In the genomic region with DNA sequence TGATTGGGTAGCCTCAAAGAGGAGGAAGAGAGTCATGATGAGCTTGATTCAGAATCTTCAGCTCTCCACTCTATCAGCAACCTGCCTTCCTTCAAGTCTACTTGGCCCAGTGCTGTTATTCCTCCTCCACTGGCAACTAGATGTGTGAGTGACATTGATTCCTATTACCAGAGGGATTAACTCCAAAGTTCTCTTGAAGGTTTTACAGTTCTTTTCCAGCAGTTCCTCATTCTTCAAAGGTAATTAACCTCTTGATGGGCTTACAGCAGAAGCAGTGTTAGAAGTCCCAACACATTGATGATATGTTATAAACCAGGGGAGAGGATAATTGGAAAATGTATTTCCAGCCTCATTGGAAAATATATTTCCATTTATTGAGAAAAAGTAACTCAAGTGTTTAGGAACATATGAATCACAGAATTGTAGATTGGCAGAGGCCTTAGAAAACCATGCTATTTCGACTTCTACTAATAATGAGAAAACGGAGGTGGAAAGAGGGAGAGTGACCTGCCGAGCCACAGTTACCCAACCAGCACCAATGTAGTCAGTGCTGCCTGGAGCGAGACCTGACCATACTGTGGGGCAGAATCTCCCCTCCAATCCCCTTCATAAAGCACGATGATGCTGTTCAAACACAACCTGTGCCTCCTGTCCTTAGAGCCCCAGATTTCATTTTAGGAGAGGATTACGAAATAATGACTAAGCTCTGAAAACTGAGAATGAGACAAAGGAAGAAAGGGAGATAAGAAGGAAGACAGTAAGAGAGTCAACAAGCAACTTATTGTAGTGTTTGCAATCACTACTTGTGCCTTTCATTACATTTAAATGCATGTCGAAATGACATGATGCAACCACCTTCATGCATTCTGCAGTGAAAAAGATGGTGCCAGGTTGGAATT, we compare ENCODE assay signal across 8 cellular contexts.
DNase-seq lines count a peak whose midpoint lies in the region; ATAC-seq, FAIRE-seq and TF ChIP-seq lines count a peak whose summit lies in the region.

No MANE protein-coding gene starts in this region.

- DNase-seq in NOMO-1 treated with DMSO at 0.1 percent for 48 hours (lab: John Stamatoyannopoulos, UW; ENCODE audit: unreplicated experiment) (peak; percentile 29), NOMO-1 treated with dmso at 0.1 percent for 144 hours (lab: John Stamatoyannopoulos, UW; ENCODE audit: unreplicated experiment) (no peak), PC-3 (peak; percentile 91), keratinocyte (ENCODE audit: low read depth, low spot score) (no peak), iPS-NIHi7 (ENCODE audit: extremely low spot score) (no peak), prostate gland (ENCODE audit: low spot score) (no peak), COLO829 (ENCODE audit: low spot score) (no peak)

- H3K27me3 ChIP-seq in PC-3 (ENCODE audit: low read length) = no peaks in the 10 kb centered on the region
- H3K27me3 ChIP-seq in keratinocyte (ENCODE audit: control insufficient read depth, extremely low read depth, insufficient read depth, low read length) = no peaks in the 10 kb centered on the region
- H3K27me3 ChIP-seq in prostate gland (replicated peaks; ENCODE audit: insufficient read depth) = no peaks in the 10 kb centered on the region

- peaks cover 51% of the 10 kb centered on the region for H3K79me2 ChIP-seq in PC-3 (ENCODE audit: low read length)
- H3K79me2 ChIP-seq in keratinocyte (ENCODE audit: control insufficient read depth, insufficient read depth, low read length) = peaks cover 4% of the 10 kb centered on the region

- no peaks in the 10 kb centered on the region for H3K9me1 ChIP-seq in keratinocyte (ENCODE audit: control insufficient read depth, extremely low read depth, insufficient read depth, low read length)

- H3K36me3 ChIP-seq in PC-3 (ENCODE audit: low read depth, low read length) (no peaks in the 10 kb centered on the region), keratinocyte (ENCODE audit: control insufficient read depth in 2 of 2, extremely low read depth in 1 of 2, insufficient read depth in 2 of 2, low read length in 2 of 2) (no peaks in the 10 kb centered on the region), prostate gland (no peaks in the 10 kb centered on the region)

- H4K20me1 ChIP-seq in PC-3 (ENCODE audit: low read length) (no peaks in the 10 kb centered on the region), keratinocyte (ENCODE audit: control insufficient read depth, extremely low read depth, insufficient read depth, low read length) (no peaks in the 10 kb centered on the region)

- H3K4me1 ChIP-seq in PC-3 (ENCODE audit: insufficient read depth, low read length) (peaks cover 43% of the 10 kb centered on the region), keratinocyte (ENCODE audit: control insufficient read depth, extremely low read depth, insufficient read depth, low read length) (peaks cover 34% of the 10 kb centered on the region), prostate gland (replicated peaks) (no peaks in the 10 kb centered on the region)

- intact Hi-C loops in PC-3 (cut with micrococcal nuclease) (no loop called here), prostate gland (cut with DNase I) (no loop called here)

- peaks cover 10% of the 10 kb centered on the region for H3F3A ChIP-seq in PC-3 (ENCODE audit: low read length, unreplicated experiment)

- TSS peak; percentile 34 for BruUV-seq in PC-3 (replicated peaks; lab: Mats Ljungman, UMichigan)

- FAIRE-seq in keratinocyte (lab: Jason Lieb, UNC) = peak; percentile 95

- 0 out of 2 replicates have a peak overlapping the region, but pooled peaks have one; percentile 5 for H3K4me3 ChIP-seq in PC-3 (ENCODE audit: low read length)
- no peak overlapping the region for H3K4me3 ChIP-seq in keratinocyte (ENCODE audit: control insufficient read depth in 2 of 3, extremely low read depth in 1 of 3, insufficient read depth in 2 of 3, low read depth in 1 of 3, low read length in 3 of 3)
- H3K4me3 ChIP-seq in prostate gland = no peak overlapping the region

- no peak for TF ChIP-seq POLR2A in prostate gland (IDR thresholded peaks at IDR 0.05)

- TF ChIP-seq CTCF in PC-3 (conservative IDR thresholded peaks at IDR 0.05; ENCODE audit: low read depth, low read length) (no peak), keratinocyte (optimal IDR thresholded peaks at IDR 0.05 in 1 of 3, IDR thresholded peaks at IDR 0.05 in 1 of 3, conservative IDR thresholded peaks at IDR 0.05 in 1 of 3; ENCODE audit: extremely low read depth in 1 of 3, insufficient read depth in 2 of 3, low read length in 3 of 3) (no peak), prostate gland (IDR thresholded peaks at IDR 0.05) (no peak)

- H3K27ac ChIP-seq in PC-3 (ENCODE audit: low read length) (peak overlapping the region; percentile 65), keratinocyte (ENCODE audit: control insufficient read depth, insufficient read depth, low read length) (peak overlapping the region; percentile 78), prostate gland (no peak overlapping the region)

- CTCF ChIA-PET in PC-3 (lab: Charles Lee) = interaction anchor here (1.2 kb wide), 1 partner anchor 71 kb away, joined by 4 read pairs; a partner anchor contains a TSS

- H3K9ac ChIP-seq in PC-3 (ENCODE audit: low read length) (no peak overlapping the region), keratinocyte (ENCODE audit: control insufficient read depth, extremely low read depth, insufficient read depth, low read length) (no peak overlapping the region)

- WGBS in prostate gland = 75% methylated on average over 7 of the region's 7 CpGs

- dilution Hi-C loops in keratinocyte (cut with MboI; ENCODE audit: extremely low pct_ligation_motif_present, low sequenced_read_pairs) = no loop called here

- H3K9me2 ChIP-seq in PC-3 (replicated peaks; ENCODE audit: low read length) = no peaks in the 10 kb centered on the region

- POLR2A ChIA-PET in PC-3 (lab: Charles Lee; ENCODE audit: unreplicated experiment) = interaction anchor here (0.6 kb wide), 2 partner anchors 23 to 71 kb away, joined by 3 to 4 read pairs; a partner anchor contains a TSS

- ATAC-seq in HG02588 (IDR thresholded peaks at IDR 0.05; ENCODE audit: unreplicated experiment) = peak; percentile 82
- ATAC-seq in PC-3 = peak; percentile 73

- no peak overlapping the region for H2AFZ ChIP-seq in PC-3 (ENCODE audit: low read length)
- H2AFZ ChIP-seq in keratinocyte (ENCODE audit: control insufficient read depth, low read length) = no peak overlapping the region

- H3K4me2 ChIP-seq in PC-3 (ENCODE audit: low read length) (peak overlapping the region; percentile 61), keratinocyte (ENCODE audit: control insufficient read depth, extremely low read depth, insufficient read depth, low read depth, low read length) (peak overlapping the region; percentile 51)

- no peaks in the 10 kb centered on the region for H3K9me3 ChIP-seq in PC-3 (ENCODE audit: low read length)
- H3K9me3 ChIP-seq in keratinocyte (ENCODE audit: control insufficient read depth, low read depth, low read length) = no peaks in the 10 kb centered on the region
- H3K9me3 ChIP-seq in prostate gland = no peaks in the 10 kb centered on the region

Comparison
In these comparisons a context has a peak if more than half of its experiments do, and no peak if none do; other contexts are left out.
1. DNase-seq: peak in NOMO-1 treated with DMSO at 0.1 percent for 48 hours (single experiment) and PC-3 (single experiment); none in NOMO-1 treated with dmso at 0.1 percent for 144 hours (single experiment), keratinocyte (single experiment), iPS-NIHi7 (single experiment), prostate gland (single experiment) and COLO829 (single experiment).
2. H3K27ac ChIP-seq: peak in PC-3 (single experiment) and keratinocyte (single experiment); none in prostate gland (0 of 2).